In the genomic region with DNA sequence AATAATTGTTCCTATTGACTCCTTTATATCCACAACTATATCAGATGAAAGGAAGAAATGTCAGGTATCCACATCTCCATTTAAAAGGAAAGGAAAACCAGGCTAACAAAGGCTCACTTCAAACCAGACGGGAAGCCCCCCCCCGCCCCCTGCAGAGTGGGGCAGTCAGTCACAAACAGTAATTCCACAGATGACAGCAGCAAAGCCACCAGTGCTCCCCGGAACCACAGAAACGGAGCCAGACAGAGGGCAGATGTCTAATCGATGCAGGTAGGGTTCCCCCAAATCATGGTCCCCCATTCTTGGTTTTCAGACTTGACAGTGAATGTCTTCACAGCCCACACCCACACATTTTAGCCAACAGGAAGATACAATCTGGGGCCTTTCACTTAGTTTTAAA, we compare ENCODE assay signal across 8 cellular contexts.
DNase-seq lines count a peak whose midpoint lies in the region; ATAC-seq and TF ChIP-seq lines count a peak whose summit lies in the region.

No MANE protein-coding gene starts in this region.

- CTCF ChIA-PET in HEK293T (lab: Yijun Ruan, JAX) = no interaction called here

- intact Hi-C loops in dendritic cell treated with granulocyte-macrophage colony-stimulating factor and Interleukin-4, amounts not matched to agents 40 ng/mL and 50 ng/mL, for 4 days (cut with micrococcal nuclease) = no loop called here

- peak overlapping the region; percentile 57 for H3K27ac Mint-ChIP-seq in dendritic cell treated with granulocyte-macrophage colony-stimulating factor and Interleukin-4, amounts not matched to agents 40 ng/mL and 50 ng/mL, for 4 days

- H3K4me1 Mint-ChIP-seq in dendritic cell treated with granulocyte-macrophage colony-stimulating factor and Interleukin-4, amounts not matched to agents 40 ng/mL and 50 ng/mL, for 4 days (ENCODE audit: low read depth) = peaks cover 52% of the 10 kb centered on the region

- ATAC-seq in GM18867 (IDR thresholded peaks at IDR 0.05; ENCODE audit: unreplicated experiment) = peak; percentile 25
- ATAC-seq in HG02798 (IDR thresholded peaks at IDR 0.05; ENCODE audit: poor library complexity, unreplicated experiment) = peak; percentile 28

- H3K4me3 Mint-ChIP-seq in dendritic cell treated with granulocyte-macrophage colony-stimulating factor and Interleukin-4, amounts not matched to agents 40 ng/mL and 50 ng/mL, for 4 days = no peak overlapping the region

- H3K9me3 Mint-ChIP-seq in dendritic cell treated with granulocyte-macrophage colony-stimulating factor and Interleukin-4, amounts not matched to agents 40 ng/mL and 50 ng/mL, for 4 days = no peaks in the 10 kb centered on the region

- peaks cover 51% of the 10 kb centered on the region for H3K36me3 Mint-ChIP-seq in dendritic cell treated with granulocyte-macrophage colony-stimulating factor and Interleukin-4, amounts not matched to agents 40 ng/mL and 50 ng/mL, for 4 days (ENCODE audit: low read depth)

- DNase-seq in T-helper 2 cell (peak; percentile 32 to 89 (median 48)), germinal center (ENCODE audit: low spot score) (no peak), DMS53 (lab: John Stamatoyannopoulos, UW) (no peak), HEK293T (ENCODE audit: extremely low spot score) (no peak)
- DNase-seq in stimulated activated CD4-positive, alpha-beta T cell treated with anti-CD3 and anti-CD28 coated beads, Interleukin-1b, Interleukin-23, amount 100 ng/mL, for 4 hours (ENCODE audit: low read depth in 2 of 2) = peak; percentile 26 to 45

- H3K27me3 Mint-ChIP-seq in dendritic cell treated with granulocyte-macrophage colony-stimulating factor and Interleukin-4, amounts not matched to agents 40 ng/mL and 50 ng/mL, for 4 days = no peaks in the 10 kb centered on the region

- POLR2A ChIA-PET in HEK293T (lab: Yijun Ruan, JAX) = no interaction called here

TF ChIP-seq in HEK293T, 16 proteins besides CTCF, POLR2A, EP300 and RAD21:
- no peak for TF ChIP-seq SP1 (IDR thresholded peaks at IDR 0.05)
- TF ChIP-seq HDGF (IDR thresholded peaks at IDR 0.05; ENCODE audit: borderline replicate concordance) = no peak
- TF ChIP-seq FOXK2 (IDR thresholded peaks at IDR 0.05) = no peak

Comparison
In these comparisons a context has a peak if more than half of its experiments do, and no peak if none do; other contexts are left out.
1. DNase-seq: peak in T-helper 2 cell (5 of 5) and stimulated activated CD4-positive, alpha-beta T cell treated with anti-CD3 and anti-CD28 coated beads, Interleukin-1b, Interleukin-23, amount 100 ng/mL, for 4 hours (2 of 2); none in germinal center (single experiment), DMS53 (single experiment) and HEK293T (single experiment).